1 cellular context compared by ENCODE assay signal in genomic region chr11:125950178-125950490, GRCh38.
TF ChIP-seq lines count a peak whose summit lies in the region.

No MANE protein-coding gene starts in this region.

TF ChIP-seq in IMR-90, 13 proteins besides CTCF, POLR2A, EP300 and RAD21:
- TF ChIP-seq MAZ (IDR thresholded peaks at IDR 0.05; ENCODE audit: borderline replicate concordance, low read depth, low read length) (no peak), ELK1 (IDR thresholded peaks at IDR 0.05; ENCODE audit: borderline replicate concordance, low read depth, low read length) (no peak)
